Comparison of ENCODE assay signal across 8 cellular contexts in the genomic region with DNA sequence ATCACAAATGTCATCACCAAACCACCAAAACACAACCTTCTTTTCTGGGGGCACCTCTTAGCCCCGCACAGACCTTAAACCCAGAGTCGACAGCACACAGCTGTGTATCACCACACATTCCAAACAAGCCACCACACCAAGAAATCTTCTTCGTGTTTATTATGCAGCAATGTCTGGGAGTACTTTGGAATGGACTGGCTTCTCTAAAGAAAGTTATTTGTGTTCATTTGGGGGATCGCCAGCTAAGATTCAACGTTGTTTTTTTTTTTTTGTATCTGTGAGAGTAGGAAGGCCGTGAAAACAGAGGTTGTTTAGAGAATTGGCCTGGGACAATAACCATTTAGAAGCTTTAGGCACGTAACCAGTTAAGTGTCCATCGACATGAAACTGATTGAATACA. TPM values are rescaled to one million over a fixed set of nuclear protein-coding genes. Genes with fewer than 3 reads are reported as not detected.
DNase-seq lines count a peak whose midpoint lies in the region; ATAC-seq and TF ChIP-seq lines count a peak whose summit lies in the region.

No MANE protein-coding gene starts in this region.

- CTCF ChIA-PET in RWPE1 (lab: Yijun Ruan, JAX): interaction anchor here (0.8 kb wide), 1 partner anchor 9 kb away, joined by 3 read pairs; no protein-coding TSS in a partner anchor

- H3K9me3 ChIP-seq in skeletal muscle tissue (ENCODE audit: control insufficient read depth in 3 of 3, low read length in 3 of 3): no peaks in the 10 kb centered on the region

- DNase-seq in RPMI7951 (ENCODE audit: low read depth): peak; percentile 14
- peak; percentile 12 for DNase-seq in fibroblast of the conjunctiva (ENCODE audit: low read depth)
- DNase-seq in RWPE1 (ENCODE audit: low spot score): no peak
- no peak for DNase-seq in islet precursor cell

- no peak for TF ChIP-seq CTCF in RWPE1 (conservative IDR thresholded peaks at IDR 0.05; ENCODE audit: low read depth)

- H3K9ac ChIP-seq in skeletal muscle tissue (ENCODE audit: low read depth in 1 of 3, low read length in 3 of 3): peak overlapping the region in 2 of 3 donors; percentile 46 to 69

- no peak overlapping the region for H3K4me3 ChIP-seq in skeletal muscle tissue (ENCODE audit: low read length in 3 of 3)

- H3K36me3 ChIP-seq in skeletal muscle tissue (ENCODE audit: control insufficient read depth in 3 of 3, insufficient read depth in 3 of 3, low read length in 3 of 3): no peaks in the 10 kb centered on the region

- H3K4me1 ChIP-seq in skeletal muscle tissue (ENCODE audit: control insufficient read depth in 3 of 3, insufficient read depth in 3 of 3, low read length in 3 of 3): peaks cover 9 to 12% (median 9%) of the 10 kb centered on the region in 3 donors

- H3K27ac ChIP-seq in skeletal muscle tissue (ENCODE audit: low read depth, low read length) (peak overlapping the region; percentile 54), RWPE1 (no peak overlapping the region)

- ATAC-seq in GM18873 (IDR thresholded peaks at IDR 0.05; ENCODE audit: low FRiP score, unreplicated experiment): peak; percentile 9
- no peak for ATAC-seq in GM21526 (IDR thresholded peaks at IDR 0.05; ENCODE audit: low FRiP score, unreplicated experiment)
- ATAC-seq in GM21619 (IDR thresholded peaks at IDR 0.05; ENCODE audit: unreplicated experiment): no peak

- no peaks in the 10 kb centered on the region for H3K27me3 ChIP-seq in skeletal muscle tissue (ENCODE audit: control insufficient read depth in 3 of 3, insufficient read depth in 3 of 3, low read length in 3 of 3)

- POLR2A ChIA-PET in RWPE1 (lab: Yijun Ruan, JAX; ENCODE audit: low non-redundant PET): no interaction called here

RNA-seq across cellular contexts. Expression of gene MTA3, which starts 1.0 kb away (rescaled TPM):
- 22.9 and 28.0 TPM in 2 replicates for total RNA-seq in RPMI7951 (2014; rRNA removed; shearing (Covaris generic))
- total RNA-seq in skeletal muscle tissue: 26.6 TPM

Comparison
In these comparisons a context has a peak if more than half of its experiments do, and no peak if none do; other contexts are left out.
1. DNase-seq: peak in RPMI7951 (single experiment) and fibroblast of the conjunctiva (single experiment); none in RWPE1 (single experiment) and islet precursor cell (single experiment).